Comparison of ENCODE assay signal across 1 cellular context in genomic region chr10:74021248-74022055, GRCh38.
TF ChIP-seq lines count a peak whose summit lies in the region.

No MANE protein-coding gene starts in this region.

TF ChIP-seq in K562, 482 proteins besides CTCF, POLR2A, EP300 and RAD21 (continued from another document and continues in another):
- TF ChIP-seq ZBTB12 (CRISPR knock-in tag; IDR thresholded peaks at IDR 0.05) = no peak
- TF ChIP-seq, protein P1, sequence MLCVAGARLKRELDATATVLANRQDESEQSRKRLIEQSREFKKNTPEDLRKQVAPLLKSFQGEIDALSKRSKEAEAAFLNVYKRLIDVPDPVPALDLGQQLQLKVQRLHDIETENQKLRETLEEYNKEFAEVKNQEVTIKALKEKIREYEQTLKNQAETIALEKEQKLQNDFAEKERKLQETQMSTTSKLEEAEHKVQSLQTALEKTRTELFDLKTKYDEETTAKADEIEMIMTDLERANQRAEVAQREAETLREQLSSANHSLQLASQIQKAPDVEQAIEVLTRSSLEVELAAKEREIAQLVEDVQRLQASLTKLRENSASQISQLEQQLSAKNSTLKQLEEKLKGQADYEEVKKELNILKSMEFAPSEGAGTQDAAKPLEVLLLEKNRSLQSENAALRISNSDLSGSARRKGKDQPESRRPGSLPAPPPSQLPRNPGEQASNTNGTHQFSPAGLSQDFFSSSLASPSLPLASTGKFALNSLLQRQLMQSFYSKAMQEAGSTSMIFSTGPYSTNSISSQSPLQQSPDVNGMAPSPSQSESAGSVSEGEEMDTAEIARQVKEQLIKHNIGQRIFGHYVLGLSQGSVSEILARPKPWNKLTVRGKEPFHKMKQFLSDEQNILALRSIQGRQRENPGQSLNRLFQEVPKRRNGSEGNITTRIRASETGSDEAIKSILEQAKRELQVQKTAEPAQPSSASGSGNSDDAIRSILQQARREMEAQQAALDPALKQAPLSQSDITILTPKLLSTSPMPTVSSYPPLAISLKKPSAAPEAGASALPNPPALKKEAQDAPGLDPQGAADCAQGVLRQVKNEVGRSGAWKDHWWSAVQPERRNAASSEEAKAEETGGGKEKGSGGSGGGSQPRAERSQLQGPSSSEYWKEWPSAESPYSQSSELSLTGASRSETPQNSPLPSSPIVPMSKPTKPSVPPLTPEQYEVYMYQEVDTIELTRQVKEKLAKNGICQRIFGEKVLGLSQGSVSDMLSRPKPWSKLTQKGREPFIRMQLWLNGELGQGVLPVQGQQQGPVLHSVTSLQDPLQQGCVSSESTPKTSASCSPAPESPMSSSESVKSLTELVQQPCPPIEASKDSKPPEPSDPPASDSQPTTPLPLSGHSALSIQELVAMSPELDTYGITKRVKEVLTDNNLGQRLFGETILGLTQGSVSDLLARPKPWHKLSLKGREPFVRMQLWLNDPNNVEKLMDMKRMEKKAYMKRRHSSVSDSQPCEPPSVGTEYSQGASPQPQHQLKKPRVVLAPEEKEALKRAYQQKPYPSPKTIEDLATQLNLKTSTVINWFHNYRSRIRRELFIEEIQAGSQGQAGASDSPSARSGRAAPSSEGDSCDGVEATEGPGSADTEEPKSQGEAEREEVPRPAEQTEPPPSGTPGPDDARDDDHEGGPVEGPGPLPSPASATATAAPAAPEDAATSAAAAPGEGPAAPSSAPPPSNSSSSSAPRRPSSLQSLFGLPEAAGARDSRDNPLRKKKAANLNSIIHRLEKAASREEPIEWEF (CRISPR knock-in tag; IDR thresholded peaks at IDR 0.05) = no peak; the same call in 1 of the 2 replicates
- no peak for TF ChIP-seq ZSCAN29 (IDR thresholded peaks at IDR 0.05)
- TF ChIP-seq AFF1 (IDR thresholded peaks at IDR 0.05; ENCODE audit: low read depth in 1 of 2, partially characterized antibody in 2 of 2) = peak in 1 of 2 experiments; percentile 78
- TF ChIP-seq, protein P2, sequence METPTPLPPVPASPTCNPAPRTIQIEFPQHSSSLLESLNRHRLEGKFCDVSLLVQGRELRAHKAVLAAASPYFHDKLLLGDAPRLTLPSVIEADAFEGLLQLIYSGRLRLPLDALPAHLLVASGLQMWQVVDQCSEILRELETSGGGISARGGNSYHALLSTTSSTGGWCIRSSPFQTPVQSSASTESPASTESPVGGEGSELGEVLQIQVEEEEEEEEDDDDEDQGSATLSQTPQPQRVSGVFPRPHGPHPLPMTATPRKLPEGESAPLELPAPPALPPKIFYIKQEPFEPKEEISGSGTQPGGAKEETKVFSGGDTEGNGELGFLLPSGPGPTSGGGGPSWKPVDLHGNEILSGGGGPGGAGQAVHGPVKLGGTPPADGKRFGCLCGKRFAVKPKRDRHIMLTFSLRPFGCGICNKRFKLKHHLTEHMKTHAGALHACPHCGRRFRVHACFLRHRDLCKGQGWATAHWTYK (CRISPR knock-in tag; IDR thresholded peaks at IDR 0.05) = no peak
- TF ChIP-seq CHD4 (IDR thresholded peaks at IDR 0.05; ENCODE audit: insufficient read depth, insufficient replicate concordance, low read depth, low read length, poor library complexity, severe bottlenecking) = no peak
- TF ChIP-seq TSC22D4 (tag; IDR thresholded peaks at IDR 0.05) = no peak
- no peak for TF ChIP-seq TCFL5 (CRISPR knock-in tag; conservative IDR thresholded peaks at IDR 0.05)
- TF ChIP-seq CBX5 (IDR thresholded peaks at IDR 0.05; ENCODE audit: borderline replicate concordance, low read depth) = no peak
- peak; percentile 46 for TF ChIP-seq RBFOX2 (IDR thresholded peaks at IDR 0.05; ENCODE audit: low read depth, low read length)
- TF ChIP-seq, protein P3, sequence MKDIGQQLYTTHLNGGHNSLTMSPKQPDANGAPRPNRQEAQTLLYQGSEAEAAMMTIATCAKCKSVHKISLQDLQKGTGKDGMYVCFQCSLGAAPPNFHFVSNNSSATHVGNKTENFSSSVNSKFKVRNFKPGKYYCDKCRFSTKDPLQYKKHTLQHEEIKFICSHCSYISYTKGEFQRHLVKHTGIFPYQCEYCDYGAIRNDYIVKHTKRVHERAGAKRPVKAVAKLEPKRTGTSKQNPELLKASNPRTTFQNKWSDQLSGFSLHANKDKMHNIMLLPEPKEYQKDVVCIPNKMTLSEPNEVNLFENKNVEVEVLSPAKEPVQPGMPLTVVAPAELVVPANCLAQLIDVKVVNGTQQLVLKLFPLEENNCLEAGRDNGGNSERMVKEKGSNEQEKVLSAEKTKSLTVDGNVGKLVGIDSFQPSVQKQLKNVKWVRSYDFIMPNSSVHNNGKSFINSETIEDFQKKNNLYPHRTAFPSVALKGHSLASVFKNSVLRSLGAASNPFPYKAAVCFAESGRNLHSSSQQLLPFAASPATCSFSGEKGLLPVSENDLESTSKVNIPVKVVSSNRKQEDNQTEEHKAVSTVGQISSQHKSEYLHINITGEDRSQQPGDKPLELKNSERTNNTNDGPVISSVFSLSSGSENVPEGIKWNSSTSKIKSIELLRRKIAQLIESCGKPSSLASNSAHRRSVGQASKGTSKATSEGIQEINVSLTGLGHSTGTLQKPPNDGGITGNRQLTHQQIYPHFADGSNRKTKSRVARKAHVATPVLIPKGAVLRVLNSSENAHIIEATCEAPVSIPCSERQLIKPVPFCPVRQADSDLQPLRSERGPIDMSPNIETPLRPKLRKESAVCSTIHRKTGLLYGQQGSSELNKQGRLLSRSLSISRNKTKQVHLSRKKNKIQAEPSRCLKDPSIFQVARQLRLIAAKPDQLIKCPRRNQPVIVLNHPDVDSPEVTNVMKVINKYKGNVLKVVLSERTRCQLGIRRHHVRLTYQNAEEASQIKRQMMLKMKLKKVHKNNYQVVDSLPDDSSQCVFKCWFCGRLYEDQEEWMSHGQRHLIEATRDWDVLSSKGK (CRISPR knock-in tag; IDR thresholded peaks at IDR 0.05) = no peak
- TF ChIP-seq, protein P4, sequence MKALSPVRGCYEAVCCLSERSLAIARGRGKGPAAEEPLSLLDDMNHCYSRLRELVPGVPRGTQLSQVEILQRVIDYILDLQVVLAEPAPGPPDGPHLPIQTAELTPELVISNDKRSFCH (CRISPR knock-in tag; IDR thresholded peaks at IDR 0.05) = no peak
- TF ChIP-seq, protein P4 (tag; IDR thresholded peaks at IDR 0.05) = no peak
- TF ChIP-seq TFAP4 (CRISPR knock-in tag; IDR thresholded peaks at IDR 0.05; ENCODE audit: borderline replicate concordance) = no peak; the same call in 1 of the 2 replicates
- TF ChIP-seq, protein P5, sequence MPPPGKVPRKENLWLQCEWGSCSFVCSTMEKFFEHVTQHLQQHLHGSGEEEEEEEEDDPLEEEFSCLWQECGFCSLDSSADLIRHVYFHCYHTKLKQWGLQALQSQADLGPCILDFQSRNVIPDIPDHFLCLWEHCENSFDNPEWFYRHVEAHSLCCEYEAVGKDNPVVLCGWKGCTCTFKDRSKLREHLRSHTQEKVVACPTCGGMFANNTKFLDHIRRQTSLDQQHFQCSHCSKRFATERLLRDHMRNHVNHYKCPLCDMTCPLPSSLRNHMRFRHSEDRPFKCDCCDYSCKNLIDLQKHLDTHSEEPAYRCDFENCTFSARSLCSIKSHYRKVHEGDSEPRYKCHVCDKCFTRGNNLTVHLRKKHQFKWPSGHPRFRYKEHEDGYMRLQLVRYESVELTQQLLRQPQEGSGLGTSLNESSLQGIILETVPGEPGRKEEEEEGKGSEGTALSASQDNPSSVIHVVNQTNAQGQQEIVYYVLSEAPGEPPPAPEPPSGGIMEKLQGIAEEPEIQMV (tag; conservative IDR thresholded peaks at IDR 0.05; ENCODE audit: low read depth) = peak; percentile 2; the same call in 1 of the 2 replicates
- no peak for TF ChIP-seq USF2 (CRISPR knock-in tag; IDR thresholded peaks at IDR 0.05)
- TF ChIP-seq CBFB (CRISPR knock-in tag; IDR thresholded peaks at IDR 0.05) = no peak
- no peak for TF ChIP-seq ZNF41 (CRISPR knock-in tag; conservative IDR thresholded peaks at IDR 0.05)
- TF ChIP-seq PCBP2 (IDR thresholded peaks at IDR 0.05; ENCODE audit: low read depth, low read length, poor library complexity, severe bottlenecking) = no peak
- TF ChIP-seq ELF4 (CRISPR knock-in tag; IDR thresholded peaks at IDR 0.05) = no peak; the same call in 1 of the 2 replicates
- TF ChIP-seq CGGBP1 (CRISPR knock-in tag; IDR thresholded peaks at IDR 0.05) = no peak
- TF ChIP-seq, protein P6, sequence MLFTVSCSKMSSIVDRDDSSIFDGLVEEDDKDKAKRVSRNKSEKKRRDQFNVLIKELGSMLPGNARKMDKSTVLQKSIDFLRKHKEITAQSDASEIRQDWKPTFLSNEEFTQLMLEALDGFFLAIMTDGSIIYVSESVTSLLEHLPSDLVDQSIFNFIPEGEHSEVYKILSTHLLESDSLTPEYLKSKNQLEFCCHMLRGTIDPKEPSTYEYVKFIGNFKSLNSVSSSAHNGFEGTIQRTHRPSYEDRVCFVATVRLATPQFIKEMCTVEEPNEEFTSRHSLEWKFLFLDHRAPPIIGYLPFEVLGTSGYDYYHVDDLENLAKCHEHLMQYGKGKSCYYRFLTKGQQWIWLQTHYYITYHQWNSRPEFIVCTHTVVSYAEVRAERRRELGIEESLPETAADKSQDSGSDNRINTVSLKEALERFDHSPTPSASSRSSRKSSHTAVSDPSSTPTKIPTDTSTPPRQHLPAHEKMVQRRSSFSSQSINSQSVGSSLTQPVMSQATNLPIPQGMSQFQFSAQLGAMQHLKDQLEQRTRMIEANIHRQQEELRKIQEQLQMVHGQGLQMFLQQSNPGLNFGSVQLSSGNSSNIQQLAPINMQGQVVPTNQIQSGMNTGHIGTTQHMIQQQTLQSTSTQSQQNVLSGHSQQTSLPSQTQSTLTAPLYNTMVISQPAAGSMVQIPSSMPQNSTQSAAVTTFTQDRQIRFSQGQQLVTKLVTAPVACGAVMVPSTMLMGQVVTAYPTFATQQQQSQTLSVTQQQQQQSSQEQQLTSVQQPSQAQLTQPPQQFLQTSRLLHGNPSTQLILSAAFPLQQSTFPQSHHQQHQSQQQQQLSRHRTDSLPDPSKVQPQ (CRISPR knock-in tag; IDR thresholded peaks at IDR 0.05; ENCODE audit: borderline replicate concordance) = no peak
- no peak for TF ChIP-seq RFX5 (IDR thresholded peaks at IDR 0.05; ENCODE audit: low read depth, low read length)
- no peak for TF ChIP-seq TFAM (CRISPR knock-in tag; conservative IDR thresholded peaks at IDR 0.05)
- no peak for TF ChIP-seq ZNF165 (CRISPR knock-in tag; IDR thresholded peaks at IDR 0.05; ENCODE audit: borderline replicate concordance)
- no peak for TF ChIP-seq SMAD1 (IDR thresholded peaks at IDR 0.05; ENCODE audit: low read depth, low read length, partially characterized antibody)
- no peak for TF ChIP-seq ZNF830 (CRISPR knock-in tag; IDR thresholded peaks at IDR 0.05)
